ENCODE assay signal across 30 cellular contexts in genomic region chr3:10985181-10985580, GRCh38. TPM values are rescaled to one million over a fixed set of nuclear protein-coding genes. Genes with fewer than 3 reads are reported as not detected.
"Had no signal": no experiment of that assay in that cellular context is flagged by ENCODE, and none has a peak within 500 bp of the region (broad histone marks: within the 10 kb centered on the region; RNA-seq: fewer than 3 reads in every experiment).

No MANE protein-coding gene starts in this region.

- H3K9me3 ChIP-seq: ascending aorta had no signal

- H3K36me3 ChIP-seq: ascending aorta, cardiac muscle cell, WERI-Rb-1 had no signal

- H3K27me3 ChIP-seq: ascending aorta had no signal

- DNase-seq: activated CD4-positive, alpha-beta memory T cell treated with anti-CD3 and anti-CD28 coated beads, Interleukin-2, amount 10 ng/mL, durations not matched to agents 7 days and 5 days; activated CD4-positive, alpha-beta T cell treated with anti-CD3 and anti-CD28 coated beads for 1 hour; activated CD4-positive, alpha-beta T cell treated with anti-CD3 and anti-CD28 coated beads for 36 hours; activated CD4-positive, alpha-beta T cell treated with anti-CD3 and anti-CD28 coated beads for 48 hours; activated CD4-positive, alpha-beta T cell treated with anti-CD3 and anti-CD28 coated beads, Interleukin-2, amount 10 ng/mL, durations not matched to agents 7 days and 5 days; activated CD4-positive, alpha-beta T cell treated with anti-CD3 and anti-CD28 coated beads, Interleukin-2, amount 50 U/mL, for 48 hours; activated CD4-positive, CD25-positive, alpha-beta regulatory T cell; activated CD8-positive, alpha-beta memory T cell treated with anti-CD3 and anti-CD28 coated beads for 24 hours; activated CD8-positive, alpha-beta memory T cell treated with anti-CD3 and anti-CD28 coated beads, Interleukin-2, amount 10 ng/mL, durations not matched to agents 7 days and 5 days; activated CD8-positive, alpha-beta memory T cell treated with anti-CD3 and anti-CD28 coated beads, Interleukin-2, amount 50 U/mL, for 48 hours; activated CD8-positive, alpha-beta T cell treated with anti-CD3 and anti-CD28 coated beads, Interleukin-2, amount 10 ng/mL, durations not matched to agents 7 days and 5 days; activated effector memory CD4-positive, alpha-beta T cell treated with Interleukin-2 at 50 U/mL for 16 hours; activated gamma-delta T cell; activated naive CD4-positive, alpha-beta T cell treated with anti-CD3 and anti-CD28 coated beads, Interleukin-2, amount 10 ng/mL, durations not matched to agents 7 days and 5 days; activated naive CD4-positive, alpha-beta T cell treated with Interleukin-2 at 50 U/mL for 16 hours; activated naive CD8-positive, alpha-beta T cell treated with anti-CD3 and anti-CD28 coated beads, Interleukin-2, amount 50 U/mL, for 24 hours; activated T-cell treated with anti-CD3 and anti-CD28 coated beads, Interleukin-2, amount 50 U/mL, for 24 hours; activated T-cell treated with anti-CD3 and anti-CD28 coated beads, Interleukin-2, amount 50 U/mL, for 48 hours; amygdala; anterior cingulate cortex; caudate nucleus; cerebellar nuclear complex; T-helper 1 cell; T-helper 2 cell; T-helper 9 cell; WERI-Rb-1 had no signal

- H3K27ac ChIP-seq: ascending aorta, cardiac muscle cell, WERI-Rb-1 had no signal

- H3K4me3 ChIP-seq: ascending aorta, cardiac muscle cell had no signal

RNA-seq across cellular contexts. Expression of gene SLC6A1, which starts 7.4 kb away (rescaled TPM):
- total RNA-seq: activated CD4-positive, alpha-beta memory T cell treated with anti-CD3 and anti-CD28 coated beads, Interleukin-2, amount 10 ng/mL, durations not matched to agents 7 days and 5 days; activated CD4-positive, alpha-beta T cell treated with anti-CD3 and anti-CD28 coated beads for 36 hours; activated CD4-positive, alpha-beta T cell treated with anti-CD3 and anti-CD28 coated beads, Interleukin-2, amount 10 ng/mL, durations not matched to agents 7 days and 5 days; activated CD8-positive, alpha-beta memory T cell treated with anti-CD3 and anti-CD28 coated beads, Interleukin-2, amount 10 ng/mL, durations not matched to agents 7 days and 5 days; activated CD8-positive, alpha-beta T cell treated with anti-CD3 and anti-CD28 coated beads, Interleukin-2, amount 10 ng/mL, durations not matched to agents 7 days and 5 days; activated T-helper 2 cell treated with anti-CD3 and anti-CD28 coated beads, Interferon-gamma antibody, Interleukin-2, Interleukin-4, amounts not matched to agents 10 μg/mL and 5 μg/mL and 100 μg/mL, durations not matched to agents 14 hours and 24 hours and 36 hours; bronchial epithelial cell; cardiac muscle cell had no signal
- polyA plus RNA-seq: cardiac muscle cell had no signal
